Comparison of ENCODE assay signal across 28 cellular contexts in the genomic region with DNA sequence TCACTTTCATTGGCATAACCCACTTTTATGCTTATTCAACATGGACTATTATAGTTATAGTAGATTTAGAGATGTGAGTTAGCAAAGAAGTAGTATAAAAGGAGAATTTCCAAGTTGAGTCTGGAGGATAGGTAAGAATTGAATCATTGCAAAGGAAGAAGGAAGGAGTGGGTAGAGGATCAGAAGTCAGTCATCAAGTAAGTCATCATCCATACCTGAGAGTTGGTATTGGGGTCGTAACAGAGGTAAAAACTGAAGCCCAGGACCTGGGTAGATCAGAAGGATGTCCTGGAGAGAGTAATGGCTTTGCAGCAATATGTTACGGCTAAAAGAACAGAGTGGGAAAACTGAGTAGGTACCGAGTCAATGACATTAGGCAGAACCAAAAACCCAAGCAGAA.
DNase-seq lines count a peak whose midpoint lies in the region; ATAC-seq and TF ChIP-seq lines count a peak whose summit lies in the region.
"Had no signal": no experiment of that assay in that cellular context is flagged by ENCODE, and none has a peak within 500 bp of the region (broad histone marks: within the 10 kb centered on the region; RNA-seq: fewer than 3 reads in every experiment).

No MANE protein-coding gene starts in this region.

- no peak overlapping the region for H3K27ac Mint-ChIP-seq in activated T-cell treated with anti-CD3 and anti-CD28 coated beads, Interleukin-2, amount 50 U/mL, for 72 hours
- peak overlapping the region; percentile 5 for H3K27ac Mint-ChIP-seq in stimulated activated naive B cell treated with anti-CD40 and anti-IgM and Interleukin-4, amounts not matched to agents 10 μg/mL and 1 μg/mL and 100 μg/mL, for 72 hours
- H3K27ac Mint-ChIP-seq: activated CD4-positive, alpha-beta memory T cell treated with anti-CD3 and anti-CD28 coated beads for 36 hours; nephron; stimulated activated effector memory CD8-positive, alpha-beta T cell treated with anti-CD3 and anti-CD28 coated beads, Interleukin-12 subunit alpha, Interleukin-12 subunit beta, amount 100 ng/mL, for 72 hours; T-helper 17 cell had no signal

- no peak overlapping the region for H3K4me3 ChIP-seq in KMS-11 (IDR thresholded peaks at IDR 0.05; ENCODE audit: insufficient read depth, low read depth, low read length)
- H3K4me3 ChIP-seq: K562, ovary, upper lobe of right lung had no signal

- H3K4me1 ChIP-seq in KMS-11 (ENCODE audit: low read depth, poor library complexity, severe bottlenecking), result peaks cover 24% of the 10 kb centered on the region
- H3K4me1 ChIP-seq: upper lobe of right lung had no signal

- no peak for DNase-seq in activated T-cell treated with anti-CD3 and anti-CD28 coated beads, Interleukin-2, amount 50 U/mL, for 72 hours
- no peak for DNase-seq in activated T-cell treated with anti-CD3 and anti-CD28 coated beads, Interleukin-2, amount 50 U/mL, for 48 hours
- DNase-seq in stimulated activated naive B cell treated with anti-CD40 and anti-IgM and Interleukin-4, amounts not matched to agents 10 μg/mL and 1 μg/mL and 100 μg/mL, for 72 hours, result no peak
- no peak for DNase-seq in effector CD4-positive, alpha-beta T cell
- DNase-seq in HUDEP-2 (lab: John Stamatoyannopoulos, UW; ENCODE audit: unreplicated experiment in 76 of 76), result no peak
- DNase-seq: activated CD4-positive, alpha-beta memory T cell treated with anti-CD3 and anti-CD28 coated beads for 36 hours; activated CD4-positive, CD25-positive, alpha-beta regulatory T cell; CD8-positive, alpha-beta memory T cell; cortex of kidney; effector memory CD8-positive, alpha-beta T cell; erythroblast; glutamatergic neuron; H9; left colon; NCI-H1930; NCI-H510A treated with DMSO at 0.1 percent for 48 hours; NK-92 treated with Interleukin-12 subunit alpha and Interleukin-12 subunit beta, amount 100 ng/mL, for 24 hours; ovary; T-helper 17 cell; upper lobe of right lung had no signal

- peaks cover 10 to 13% of the 10 kb centered on the region in 2 donors for H3K9me3 Mint-ChIP-seq in activated T-cell treated with anti-CD3 and anti-CD28 coated beads, Interleukin-2, amount 50 U/mL, for 72 hours
- peaks cover 7 to 15% of the 10 kb centered on the region in 2 donors for H3K9me3 Mint-ChIP-seq in stimulated activated naive B cell treated with anti-CD40 and anti-IgM and Interleukin-4, amounts not matched to agents 10 μg/mL and 1 μg/mL and 100 μg/mL, for 72 hours
- H3K9me3 Mint-ChIP-seq: CD8-positive, alpha-beta memory T cell; effector memory CD8-positive, alpha-beta T cell had no signal

- TF ChIP-seq CTCF in KMS-11 (conservative IDR thresholded peaks at IDR 0.05; ENCODE audit: low read depth, low read length), result no peak

- no peaks in the 10 kb centered on the region for H3K27me3 ChIP-seq in KMS-11 (ENCODE audit: insufficient read depth, low read depth)
- H3K27me3 ChIP-seq: ovary, upper lobe of right lung had no signal

- peak overlapping the region; percentile 5 to 19 for H3K4me3 Mint-ChIP-seq in activated T-cell treated with anti-CD3 and anti-CD28 coated beads, Interleukin-2, amount 50 U/mL, for 72 hours
- peak overlapping the region in 1 of 2 donors; percentile 55 for H3K4me3 Mint-ChIP-seq in stimulated activated naive B cell treated with anti-CD40 and anti-IgM and Interleukin-4, amounts not matched to agents 10 μg/mL and 1 μg/mL and 100 μg/mL, for 72 hours
- H3K4me3 Mint-ChIP-seq: activated CD4-positive, alpha-beta memory T cell treated with anti-CD3 and anti-CD28 coated beads for 36 hours; CD8-positive, alpha-beta memory T cell; effector memory CD8-positive, alpha-beta T cell; H9; nephron; stimulated activated effector memory CD8-positive, alpha-beta T cell treated with anti-CD3 and anti-CD28 coated beads, Interleukin-12 subunit alpha, Interleukin-12 subunit beta, amount 100 ng/mL, for 72 hours; T-helper 17 cell had no signal

- H3K79me2 ChIP-seq in KMS-11 (ENCODE audit: insufficient read depth, low read depth), result no peaks in the 10 kb centered on the region

- H3K4me2 ChIP-seq in KMS-11, result peak overlapping the region; percentile 67; the same call in 1 of the 2 replicates

- H3K36me3 ChIP-seq in KMS-11 (ENCODE audit: insufficient read depth), result no peaks in the 10 kb centered on the region
- H3K36me3 ChIP-seq: ovary, upper lobe of right lung had no signal

- no peaks in the 10 kb centered on the region for H3K27me3 Mint-ChIP-seq in activated T-cell treated with anti-CD3 and anti-CD28 coated beads, Interleukin-2, amount 50 U/mL, for 72 hours (ENCODE audit: low read depth)
- H3K27me3 Mint-ChIP-seq in stimulated activated naive B cell treated with anti-CD40 and anti-IgM and Interleukin-4, amounts not matched to agents 10 μg/mL and 1 μg/mL and 100 μg/mL, for 72 hours, result no peaks in the 10 kb centered on the region
- H3K27me3 Mint-ChIP-seq: activated CD4-positive, alpha-beta memory T cell treated with anti-CD3 and anti-CD28 coated beads for 36 hours; CD8-positive, alpha-beta memory T cell; effector memory CD8-positive, alpha-beta T cell; T-helper 17 cell had no signal

- H3K36me3 Mint-ChIP-seq in activated T-cell treated with anti-CD3 and anti-CD28 coated beads, Interleukin-2, amount 50 U/mL, for 72 hours (ENCODE audit: insufficient read depth in 2 of 2), result peaks cover 13 to 30% of the 10 kb centered on the region in 2 donors
- H3K36me3 Mint-ChIP-seq in stimulated activated naive B cell treated with anti-CD40 and anti-IgM and Interleukin-4, amounts not matched to agents 10 μg/mL and 1 μg/mL and 100 μg/mL, for 72 hours, result peaks cover 44 to 63% of the 10 kb centered on the region in 2 donors

- no peak for ATAC-seq in activated T-cell treated with anti-CD3 and anti-CD28 coated beads, Interleukin-2, amount 50 U/mL, for 72 hours (replicated peaks in 1 of 2)
- ATAC-seq in GM19372 (IDR thresholded peaks at IDR 0.05; ENCODE audit: low read depth, unreplicated experiment) (peak; percentile 4), esophagus mucosa (no peak)
- ATAC-seq in stimulated activated naive B cell treated with anti-CD40 and anti-IgM and Interleukin-4, amounts not matched to agents 10 μg/mL and 1 μg/mL and 100 μg/mL, for 72 hours (replicated peaks), result peak; percentile 17 to 36
- ATAC-seq: effector memory CD8-positive, alpha-beta T cell; K562; left colon; Right ventricle myocardium inferior; SK-N-SH treated with all-trans-retinoic acid at 6 μM for 48 hours; stimulated activated effector memory CD8-positive, alpha-beta T cell treated with anti-CD3 and anti-CD28 coated beads, Interleukin-12 subunit alpha, Interleukin-12 subunit beta, amount 100 ng/mL, for 72 hours; T-helper 17 cell had no signal

- H2AFZ ChIP-seq in KMS-11 (ENCODE audit: low read depth), result no peak overlapping the region

- no peak overlapping the region for H3K9ac ChIP-seq in KMS-11

- no peak overlapping the region for H3K27ac ChIP-seq in KMS-11
- H3K27ac ChIP-seq: ovary, upper lobe of right lung had no signal

- H4K20me1 ChIP-seq in KMS-11 (ENCODE audit: insufficient read depth), result no peaks in the 10 kb centered on the region

- peaks cover 34% of the 10 kb centered on the region for H3K4me1 Mint-ChIP-seq in activated T-cell treated with anti-CD3 and anti-CD28 coated beads, Interleukin-2, amount 50 U/mL, for 72 hours (ENCODE audit: low read depth)
- H3K4me1 Mint-ChIP-seq in stimulated activated naive B cell treated with anti-CD40 and anti-IgM and Interleukin-4, amounts not matched to agents 10 μg/mL and 1 μg/mL and 100 μg/mL, for 72 hours, result peaks cover 23 to 33% of the 10 kb centered on the region in 2 donors
- H3K4me1 Mint-ChIP-seq: T-helper 17 cell had no signal

Comparison
In these comparisons a context has a peak if more than half of its experiments do, and no peak if none do; other contexts are left out.
1. ATAC-seq: peak in GM19372 (single experiment) and stimulated activated naive B cell treated with anti-CD40 and anti-IgM and Interleukin-4, amounts not matched to agents 10 μg/mL and 1 μg/mL and 100 μg/mL, for 72 hours (2 of 2); none in activated T-cell treated with anti-CD3 and anti-CD28 coated beads, Interleukin-2, amount 50 U/mL, for 72 hours (0 of 2) and esophagus mucosa (single experiment).